In genomic region chr18:78784861-78785260, GRCh38 we compare ENCODE assay signal across 20 cellular contexts.
DNase-seq lines count a peak whose midpoint lies in the region; ATAC-seq and TF ChIP-seq lines count a peak whose summit lies in the region.
"Had no signal": no experiment of that assay in that cellular context is flagged by ENCODE, and none has a peak within 500 bp of the region (broad histone marks: within the 10 kb centered on the region; RNA-seq: fewer than 3 reads in every experiment).

No MANE protein-coding gene starts in this region.

- intact Hi-C loops in sciatic nerve (cut with DNase I) = no loop called here
- intact Hi-C loops in CD14-positive monocyte (cut with micrococcal nuclease) = no loop called here

- ATAC-seq in sciatic nerve = no peak
- ATAC-seq: CD8-positive, alpha-beta T cell; GM12878 had no signal

- H3K4me1 Mint-ChIP-seq in CD14-positive monocyte = no peaks in the 10 kb centered on the region

- H3K36me3 Mint-ChIP-seq in CD14-positive monocyte = no peaks in the 10 kb centered on the region
- H3K36me3 Mint-ChIP-seq: CD8-positive, alpha-beta T cell had no signal

- peaks cover 0 to 4% (median 0%) of the 10 kb centered on the region in 7 donors for H3K9me3 Mint-ChIP-seq in CD14-positive monocyte
- H3K9me3 Mint-ChIP-seq: CD4-positive, alpha-beta T cell; CD8-positive, alpha-beta T cell had no signal

- H3K4me2 ChIP-seq in osteoblast (ENCODE audit: insufficient read depth, low read length) = no peak overlapping the region
- H3K4me2 ChIP-seq: BLaER1 had no signal

- no peaks in the 10 kb centered on the region for H3K27me3 ChIP-seq in osteoblast (ENCODE audit: insufficient read depth, low read length)
- H3K27me3 ChIP-seq: BE2C, BLaER1 had no signal

- H3K79me2 ChIP-seq in osteoblast (ENCODE audit: insufficient read depth, low read length) = no peaks in the 10 kb centered on the region

- H3K27ac Mint-ChIP-seq in CD14-positive monocyte = no peak overlapping the region
- H3K27ac Mint-ChIP-seq: CD4-positive, alpha-beta T cell; CD8-positive, alpha-beta T cell had no signal

- no peak overlapping the region for H3K4me3 ChIP-seq in osteoblast (ENCODE audit: insufficient read depth, low read length)
- H3K4me3 ChIP-seq: BLaER1, GM12878 had no signal

- H3K4me1 ChIP-seq in osteoblast (ENCODE audit: insufficient read depth, low read length) = no peaks in the 10 kb centered on the region
- H3K4me1 ChIP-seq: BE2C, BLaER1, Caco-2 had no signal

- H2AFZ ChIP-seq in osteoblast (ENCODE audit: low read length) = no peak overlapping the region

- H3K27ac ChIP-seq in osteoblast (ENCODE audit: low read depth, low read length) = no peak overlapping the region
- H3K27ac ChIP-seq: BLaER1 had no signal

- no peaks in the 10 kb centered on the region for H3K9me3 ChIP-seq in osteoblast (ENCODE audit: low read depth, low read length)
- H3K9me3 ChIP-seq: BE2C, BLaER1, Caco-2 had no signal

- H3K36me3 ChIP-seq in osteoblast (ENCODE audit: insufficient read depth, low read length) = no peaks in the 10 kb centered on the region
- H3K36me3 ChIP-seq: BE2C, BLaER1 had no signal

- no peak for TF ChIP-seq CTCF in osteoblast (IDR thresholded peaks at IDR 0.05; ENCODE audit: extremely low read depth, low read depth, low read length)
- TF ChIP-seq CTCF in CD14-positive monocyte (IDR thresholded peaks at IDR 0.05) = no peak

- no peaks in the 10 kb centered on the region for H4K20me1 ChIP-seq in osteoblast (ENCODE audit: insufficient read depth, low read length)
- H4K20me1 ChIP-seq: BLaER1 had no signal

- H3K27me3 Mint-ChIP-seq in CD14-positive monocyte (ENCODE audit: low read depth in 3 of 3) = peaks cover 0 to 5% (median 0%) of the 10 kb centered on the region in 3 donors
- H3K27me3 Mint-ChIP-seq: CD4-positive, alpha-beta T cell had no signal

- no peak overlapping the region for H3K4me3 Mint-ChIP-seq in CD14-positive monocyte
- H3K4me3 Mint-ChIP-seq: CD4-positive, alpha-beta T cell; CD8-positive, alpha-beta T cell had no signal

- DNase-seq in mesenteric fat pad (ENCODE audit: low spot score) = peak; percentile 22
- peak; percentile 23 for DNase-seq in osteoblast (ENCODE audit: insufficient read length, low spot score, missing footprints)
- peak; percentile 23 for DNase-seq in sciatic nerve (ENCODE audit: low spot score)
- DNase-seq in DMS53 (lab: John Stamatoyannopoulos, UW) = no peak
- DNase-seq in foreskin melanocyte = no peak
- no peak for DNase-seq in CD14-positive monocyte (ENCODE audit: low spot score)
- DNase-seq: 8988T; ACHN; BE2C; C1 segment of cervical spinal cord; Caco-2; Calu3; CD4-positive, alpha-beta T cell; CD8-positive, alpha-beta T cell; DMS79; DND-41; EL; GDM1 had no signal

Comparison
In these comparisons a context has a peak if more than half of its experiments do, and no peak if none do; other contexts are left out.
1. DNase-seq: peak in mesenteric fat pad (single experiment), osteoblast (single experiment) and sciatic nerve (single experiment); none in DMS53 (single experiment), foreskin melanocyte (single experiment) and CD14-positive monocyte (single experiment).